1 cellular context compared by ENCODE assay signal in the genomic region with DNA sequence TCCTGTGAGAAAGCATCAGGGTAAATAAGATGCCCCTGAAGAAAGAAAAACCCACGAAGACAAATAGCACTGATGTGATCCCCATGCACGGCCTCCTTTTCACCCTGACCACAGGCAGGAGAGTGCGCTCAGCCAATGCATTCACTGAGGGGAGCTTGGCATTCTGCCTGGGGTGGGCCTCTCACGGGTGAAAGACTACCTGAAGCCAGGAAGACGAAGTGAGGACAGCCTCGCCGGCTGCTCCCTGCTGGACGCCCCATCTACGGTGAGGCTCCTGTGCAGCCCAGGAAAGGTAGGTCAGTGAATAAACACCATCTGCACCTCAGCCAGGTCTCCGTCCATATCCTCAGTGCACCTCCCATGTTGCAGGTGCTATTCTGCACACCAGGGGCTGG.
TF ChIP-seq lines count a peak whose summit lies in the region.

No MANE protein-coding gene starts in this region.

TF ChIP-seq in H1, 55 proteins besides CTCF, POLR2A, EP300 and RAD21 (continued from another document):
- TF ChIP-seq, protein P1, sequence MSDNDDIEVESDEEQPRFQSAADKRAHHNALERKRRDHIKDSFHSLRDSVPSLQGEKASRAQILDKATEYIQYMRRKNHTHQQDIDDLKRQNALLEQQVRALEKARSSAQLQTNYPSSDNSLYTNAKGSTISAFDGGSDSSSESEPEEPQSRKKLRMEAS (IDR thresholded peaks at IDR 0.05): no peak
- TF ChIP-seq, protein P2, sequence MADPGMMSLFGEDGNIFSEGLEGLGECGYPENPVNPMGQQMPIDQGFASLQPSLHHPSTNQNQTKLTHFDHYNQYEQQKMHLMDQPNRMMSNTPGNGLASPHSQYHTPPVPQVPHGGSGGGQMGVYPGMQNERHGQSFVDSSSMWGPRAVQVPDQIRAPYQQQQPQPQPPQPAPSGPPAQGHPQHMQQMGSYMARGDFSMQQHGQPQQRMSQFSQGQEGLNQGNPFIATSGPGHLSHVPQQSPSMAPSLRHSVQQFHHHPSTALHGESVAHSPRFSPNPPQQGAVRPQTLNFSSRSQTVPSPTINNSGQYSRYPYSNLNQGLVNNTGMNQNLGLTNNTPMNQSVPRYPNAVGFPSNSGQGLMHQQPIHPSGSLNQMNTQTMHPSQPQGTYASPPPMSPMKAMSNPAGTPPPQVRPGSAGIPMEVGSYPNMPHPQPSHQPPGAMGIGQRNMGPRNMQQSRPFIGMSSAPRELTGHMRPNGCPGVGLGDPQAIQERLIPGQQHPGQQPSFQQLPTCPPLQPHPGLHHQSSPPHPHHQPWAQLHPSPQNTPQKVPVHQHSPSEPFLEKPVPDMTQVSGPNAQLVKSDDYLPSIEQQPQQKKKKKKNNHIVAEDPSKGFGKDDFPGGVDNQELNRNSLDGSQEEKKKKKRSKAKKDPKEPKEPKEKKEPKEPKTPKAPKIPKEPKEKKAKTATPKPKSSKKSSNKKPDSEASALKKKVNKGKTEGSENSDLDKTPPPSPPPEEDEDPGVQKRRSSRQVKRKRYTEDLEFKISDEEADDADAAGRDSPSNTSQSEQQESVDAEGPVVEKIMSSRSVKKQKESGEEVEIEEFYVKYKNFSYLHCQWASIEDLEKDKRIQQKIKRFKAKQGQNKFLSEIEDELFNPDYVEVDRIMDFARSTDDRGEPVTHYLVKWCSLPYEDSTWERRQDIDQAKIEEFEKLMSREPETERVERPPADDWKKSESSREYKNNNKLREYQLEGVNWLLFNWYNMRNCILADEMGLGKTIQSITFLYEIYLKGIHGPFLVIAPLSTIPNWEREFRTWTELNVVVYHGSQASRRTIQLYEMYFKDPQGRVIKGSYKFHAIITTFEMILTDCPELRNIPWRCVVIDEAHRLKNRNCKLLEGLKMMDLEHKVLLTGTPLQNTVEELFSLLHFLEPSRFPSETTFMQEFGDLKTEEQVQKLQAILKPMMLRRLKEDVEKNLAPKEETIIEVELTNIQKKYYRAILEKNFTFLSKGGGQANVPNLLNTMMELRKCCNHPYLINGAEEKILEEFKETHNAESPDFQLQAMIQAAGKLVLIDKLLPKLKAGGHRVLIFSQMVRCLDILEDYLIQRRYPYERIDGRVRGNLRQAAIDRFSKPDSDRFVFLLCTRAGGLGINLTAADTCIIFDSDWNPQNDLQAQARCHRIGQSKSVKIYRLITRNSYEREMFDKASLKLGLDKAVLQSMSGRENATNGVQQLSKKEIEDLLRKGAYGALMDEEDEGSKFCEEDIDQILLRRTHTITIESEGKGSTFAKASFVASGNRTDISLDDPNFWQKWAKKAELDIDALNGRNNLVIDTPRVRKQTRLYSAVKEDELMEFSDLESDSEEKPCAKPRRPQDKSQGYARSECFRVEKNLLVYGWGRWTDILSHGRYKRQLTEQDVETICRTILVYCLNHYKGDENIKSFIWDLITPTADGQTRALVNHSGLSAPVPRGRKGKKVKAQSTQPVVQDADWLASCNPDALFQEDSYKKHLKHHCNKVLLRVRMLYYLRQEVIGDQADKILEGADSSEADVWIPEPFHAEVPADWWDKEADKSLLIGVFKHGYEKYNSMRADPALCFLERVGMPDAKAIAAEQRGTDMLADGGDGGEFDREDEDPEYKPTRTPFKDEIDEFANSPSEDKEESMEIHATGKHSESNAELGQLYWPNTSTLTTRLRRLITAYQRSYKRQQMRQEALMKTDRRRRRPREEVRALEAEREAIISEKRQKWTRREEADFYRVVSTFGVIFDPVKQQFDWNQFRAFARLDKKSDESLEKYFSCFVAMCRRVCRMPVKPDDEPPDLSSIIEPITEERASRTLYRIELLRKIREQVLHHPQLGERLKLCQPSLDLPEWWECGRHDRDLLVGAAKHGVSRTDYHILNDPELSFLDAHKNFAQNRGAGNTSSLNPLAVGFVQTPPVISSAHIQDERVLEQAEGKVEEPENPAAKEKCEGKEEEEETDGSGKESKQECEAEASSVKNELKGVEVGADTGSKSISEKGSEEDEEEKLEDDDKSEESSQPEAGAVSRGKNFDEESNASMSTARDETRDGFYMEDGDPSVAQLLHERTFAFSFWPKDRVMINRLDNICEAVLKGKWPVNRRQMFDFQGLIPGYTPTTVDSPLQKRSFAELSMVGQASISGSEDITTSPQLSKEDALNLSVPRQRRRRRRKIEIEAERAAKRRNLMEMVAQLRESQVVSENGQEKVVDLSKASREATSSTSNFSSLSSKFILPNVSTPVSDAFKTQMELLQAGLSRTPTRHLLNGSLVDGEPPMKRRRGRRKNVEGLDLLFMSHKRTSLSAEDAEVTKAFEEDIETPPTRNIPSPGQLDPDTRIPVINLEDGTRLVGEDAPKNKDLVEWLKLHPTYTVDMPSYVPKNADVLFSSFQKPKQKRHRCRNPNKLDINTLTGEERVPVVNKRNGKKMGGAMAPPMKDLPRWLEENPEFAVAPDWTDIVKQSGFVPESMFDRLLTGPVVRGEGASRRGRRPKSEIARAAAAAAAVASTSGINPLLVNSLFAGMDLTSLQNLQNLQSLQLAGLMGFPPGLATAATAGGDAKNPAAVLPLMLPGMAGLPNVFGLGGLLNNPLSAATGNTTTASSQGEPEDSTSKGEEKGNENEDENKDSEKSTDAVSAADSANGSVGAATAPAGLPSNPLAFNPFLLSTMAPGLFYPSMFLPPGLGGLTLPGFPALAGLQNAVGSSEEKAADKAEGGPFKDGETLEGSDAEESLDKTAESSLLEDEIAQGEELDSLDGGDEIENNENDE (IDR thresholded peaks at IDR 0.05; ENCODE audit: insufficient replicate concordance, low read length): no peak
- TF ChIP-seq BRCA1 (IDR thresholded peaks at IDR 0.05; ENCODE audit: low read depth, low read length): no peak
- TF ChIP-seq, protein P3, sequence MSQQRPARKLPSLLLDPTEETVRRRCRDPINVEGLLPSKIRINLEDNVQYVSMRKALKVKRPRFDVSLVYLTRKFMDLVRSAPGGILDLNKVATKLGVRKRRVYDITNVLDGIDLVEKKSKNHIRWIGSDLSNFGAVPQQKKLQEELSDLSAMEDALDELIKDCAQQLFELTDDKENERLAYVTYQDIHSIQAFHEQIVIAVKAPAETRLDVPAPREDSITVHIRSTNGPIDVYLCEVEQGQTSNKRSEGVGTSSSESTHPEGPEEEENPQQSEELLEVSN (IDR thresholded peaks at IDR 0.05): no peak
- TF ChIP-seq EZH2 (IDR thresholded peaks at IDR 0.05; ENCODE audit: low read depth, low read length, severe bottlenecking): no peak
- no peak for TF ChIP-seq HDAC6 (IDR thresholded peaks at IDR 0.05; ENCODE audit: low read depth, low read length)
- no peak for TF ChIP-seq SUZ12 (IDR thresholded peaks at IDR 0.05; ENCODE audit: low read length)
- TF ChIP-seq GTF2F1 (IDR thresholded peaks at IDR 0.05; ENCODE audit: borderline replicate concordance, low read depth, low read length): no peak
- no peak for TF ChIP-seq KDM1A (IDR thresholded peaks at IDR 0.05; ENCODE audit: borderline replicate concordance, low read length)
- TF ChIP-seq TEAD4 (IDR thresholded peaks at IDR 0.05; ENCODE audit: low read depth, low read length): no peak
- TF ChIP-seq CTBP2 (IDR thresholded peaks at IDR 0.05; ENCODE audit: borderline replicate concordance, insufficient read depth, insufficient read length, low read length): no peak
- no peak for TF ChIP-seq POU5F1 (IDR thresholded peaks at IDR 0.05; ENCODE audit: low read depth, low read length)
- no peak for TF ChIP-seq CHD2 (IDR thresholded peaks at IDR 0.05; ENCODE audit: low read length)
TF ChIP-seq in H1: peak in this region for 0.
